In the genomic region with DNA sequence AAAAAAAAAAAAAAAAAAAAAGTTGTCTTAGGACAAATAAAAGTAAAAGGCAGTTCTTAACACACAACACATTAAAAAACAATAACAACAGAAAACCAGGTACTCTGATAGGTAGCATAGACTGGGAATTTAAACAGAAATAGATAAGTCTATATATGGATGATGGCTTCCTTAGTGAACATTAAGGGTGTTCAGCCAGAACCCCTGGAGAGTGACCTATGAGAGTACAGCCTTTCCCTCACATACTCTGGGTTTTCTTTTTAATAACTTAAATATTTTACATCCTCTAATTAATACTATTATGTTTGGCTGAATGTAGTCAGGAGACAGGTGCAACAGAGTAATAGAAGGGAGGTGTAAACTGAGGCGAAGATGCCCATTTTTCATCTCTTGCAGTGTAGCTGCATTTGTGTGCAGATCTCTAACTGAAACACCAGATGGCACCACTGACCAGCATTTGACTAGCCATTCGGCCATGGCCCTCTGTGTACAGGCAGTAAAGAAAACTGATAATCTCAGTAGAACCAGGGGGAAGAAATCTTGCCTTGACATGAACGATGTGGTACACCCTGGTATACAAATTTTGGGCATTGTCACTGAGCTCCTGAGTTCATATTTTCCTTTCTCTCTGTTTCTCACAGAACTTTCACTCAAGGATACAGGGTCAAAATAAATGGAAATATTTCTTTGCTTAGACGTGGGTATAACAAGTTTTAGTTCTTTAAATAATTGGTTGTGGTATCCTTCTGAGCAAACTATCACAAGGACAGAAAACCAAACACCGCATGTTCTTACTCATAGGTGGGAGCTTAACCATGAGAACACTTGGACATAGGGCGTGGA, we compare ENCODE assay signal across 1 cellular context.
TF ChIP-seq lines count a peak whose summit lies in the region.

No MANE protein-coding gene starts in this region.

TF ChIP-seq in HCT116, 20 proteins besides CTCF, POLR2A, EP300 and RAD21 (continued from another document):
- TF ChIP-seq ELF1 (IDR thresholded peaks at IDR 0.05; ENCODE audit: borderline replicate concordance, low read depth) (no peak), ZNF274 (IDR thresholded peaks at IDR 0.05; ENCODE audit: low read depth, low read length) (no peak), SP1 (IDR thresholded peaks at IDR 0.05; ENCODE audit: low read depth) (no peak), FOSL1 (IDR thresholded peaks at IDR 0.05; ENCODE audit: low read depth) (no peak), ZFX (IDR thresholded peaks at IDR 0.05) (no peak), EZH2 (IDR thresholded peaks at IDR 0.05) (no peak), SIN3A (IDR thresholded peaks at IDR 0.05; ENCODE audit: low read depth) (no peak), TCF7L2 (IDR thresholded peaks at IDR 0.05; ENCODE audit: borderline replicate concordance, extremely low read depth, insufficient read depth, insufficient read length) (no peak), EGR1 (IDR thresholded peaks at IDR 0.05; ENCODE audit: low read depth) (no peak)
- TF ChIP-seq, protein P1, sequence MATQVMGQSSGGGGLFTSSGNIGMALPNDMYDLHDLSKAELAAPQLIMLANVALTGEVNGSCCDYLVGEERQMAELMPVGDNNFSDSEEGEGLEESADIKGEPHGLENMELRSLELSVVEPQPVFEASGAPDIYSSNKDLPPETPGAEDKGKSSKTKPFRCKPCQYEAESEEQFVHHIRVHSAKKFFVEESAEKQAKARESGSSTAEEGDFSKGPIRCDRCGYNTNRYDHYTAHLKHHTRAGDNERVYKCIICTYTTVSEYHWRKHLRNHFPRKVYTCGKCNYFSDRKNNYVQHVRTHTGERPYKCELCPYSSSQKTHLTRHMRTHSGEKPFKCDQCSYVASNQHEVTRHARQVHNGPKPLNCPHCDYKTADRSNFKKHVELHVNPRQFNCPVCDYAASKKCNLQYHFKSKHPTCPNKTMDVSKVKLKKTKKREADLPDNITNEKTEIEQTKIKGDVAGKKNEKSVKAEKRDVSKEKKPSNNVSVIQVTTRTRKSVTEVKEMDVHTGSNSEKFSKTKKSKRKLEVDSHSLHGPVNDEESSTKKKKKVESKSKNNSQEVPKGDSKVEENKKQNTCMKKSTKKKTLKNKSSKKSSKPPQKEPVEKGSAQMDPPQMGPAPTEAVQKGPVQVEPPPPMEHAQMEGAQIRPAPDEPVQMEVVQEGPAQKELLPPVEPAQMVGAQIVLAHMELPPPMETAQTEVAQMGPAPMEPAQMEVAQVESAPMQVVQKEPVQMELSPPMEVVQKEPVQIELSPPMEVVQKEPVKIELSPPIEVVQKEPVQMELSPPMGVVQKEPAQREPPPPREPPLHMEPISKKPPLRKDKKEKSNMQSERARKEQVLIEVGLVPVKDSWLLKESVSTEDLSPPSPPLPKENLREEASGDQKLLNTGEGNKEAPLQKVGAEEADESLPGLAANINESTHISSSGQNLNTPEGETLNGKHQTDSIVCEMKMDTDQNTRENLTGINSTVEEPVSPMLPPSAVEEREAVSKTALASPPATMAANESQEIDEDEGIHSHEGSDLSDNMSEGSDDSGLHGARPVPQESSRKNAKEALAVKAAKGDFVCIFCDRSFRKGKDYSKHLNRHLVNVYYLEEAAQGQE (IDR thresholded peaks at IDR 0.05; ENCODE audit: low read depth), result no peak
- TF ChIP-seq, protein P2, sequence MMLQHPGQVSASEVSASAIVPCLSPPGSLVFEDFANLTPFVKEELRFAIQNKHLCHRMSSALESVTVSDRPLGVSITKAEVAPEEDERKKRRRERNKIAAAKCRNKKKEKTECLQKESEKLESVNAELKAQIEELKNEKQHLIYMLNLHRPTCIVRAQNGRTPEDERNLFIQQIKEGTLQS (IDR thresholded peaks at IDR 0.05), result no peak
- TF ChIP-seq, protein P3, sequence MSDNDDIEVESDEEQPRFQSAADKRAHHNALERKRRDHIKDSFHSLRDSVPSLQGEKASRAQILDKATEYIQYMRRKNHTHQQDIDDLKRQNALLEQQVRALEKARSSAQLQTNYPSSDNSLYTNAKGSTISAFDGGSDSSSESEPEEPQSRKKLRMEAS (IDR thresholded peaks at IDR 0.05), result no peak
